Comparison of ENCODE assay signal across 13 cellular contexts in genomic region chr17:57317016-57317415, GRCh38.
DNase-seq lines count a peak whose midpoint lies in the region; ATAC-seq and TF ChIP-seq lines count a peak whose summit lies in the region.
"Had no signal": no experiment of that assay in that cellular context is flagged by ENCODE, and none has a peak within 500 bp of the region (broad histone marks: within the 10 kb centered on the region; RNA-seq: fewer than 3 reads in every experiment).

No MANE protein-coding gene starts in this region.

- peaks cover 38% of the 10 kb centered on the region for H3K4me1 Mint-ChIP-seq in endodermal cell
- H3K4me1 Mint-ChIP-seq in WTC11: peaks cover 74% of the 10 kb centered on the region

- CTCF ChIA-PET in A673 (lab: Charles Lee) (no interaction called here), WTC11 (lab: Charles Lee) (no interaction called here)

- H4K91ac ChIP-seq in neuronal stem cell (ENCODE audit: low read depth, low read length, poor library complexity): no peak overlapping the region

- H3K9ac ChIP-seq in DND-41 (ENCODE audit: low read depth, low read length) (no peak overlapping the region), endodermal cell (ENCODE audit: extremely low read depth, low read length, poor library complexity, severe bottlenecking) (no peak overlapping the region), neuronal stem cell (ENCODE audit: low read depth, low read length, poor library complexity) (no peak overlapping the region)

- WGBS in endodermal cell (ENCODE audit: insufficient coverage in 1 of 2, insufficient read length in 1 of 2), 2 experiments: 91 to 98% methylated on average over 3 of the region's 3 CpGs
- WGBS in neuronal stem cell (ENCODE audit: extremely low coverage in 2 of 2, insufficient read length in 2 of 2, insufficient replicate concordance in 1 of 2), 2 donors: no CpG with 5 or more reads among the region's 3 CpGs

- H4K8ac ChIP-seq in neuronal stem cell (ENCODE audit: low read depth, low read length): no peak overlapping the region

- H2BK15ac ChIP-seq in neuronal stem cell (ENCODE audit: low read length): no peak overlapping the region

- H3K18ac ChIP-seq in neuronal stem cell (ENCODE audit: low read length): no peak overlapping the region

- H3K9me3 ChIP-seq in A673 (ENCODE audit: low read depth, low read length, poor library complexity, severe bottlenecking): no peaks in the 10 kb centered on the region
- H3K9me3 ChIP-seq in DND-41 (ENCODE audit: insufficient read depth, low read length, severe bottlenecking): no peaks in the 10 kb centered on the region
- H3K9me3 ChIP-seq in endodermal cell (ENCODE audit: control insufficient read depth, low read length): no peaks in the 10 kb centered on the region
- no peaks in the 10 kb centered on the region for H3K9me3 ChIP-seq in neuronal stem cell (replicated peaks in 1 of 2; ENCODE audit: control insufficient read depth in 2 of 2, insufficient read depth in 1 of 2, low read depth in 1 of 2, low read length in 2 of 2)
- H3K9me3 ChIP-seq in MG63: no peaks in the 10 kb centered on the region
- H3K9me3 ChIP-seq: BE2C, Caco-2 had no signal

- no peak overlapping the region for H2BK12ac ChIP-seq in neuronal stem cell (ENCODE audit: low read length)

- no peak overlapping the region for H2AK5ac ChIP-seq in neuronal stem cell (ENCODE audit: low read depth, low read length)

- H3K27me3 ChIP-seq in A673 (replicated peaks; ENCODE audit: insufficient read depth, low read depth, low read length, poor library complexity) (no peaks in the 10 kb centered on the region), DND-41 (ENCODE audit: insufficient read depth, low read length, poor library complexity) (no peaks in the 10 kb centered on the region), endodermal cell (ENCODE audit: control insufficient read depth, insufficient read depth, low read length, poor library complexity, severe bottlenecking) (no peaks in the 10 kb centered on the region), neuronal stem cell (ENCODE audit: control insufficient read depth in 3 of 3, insufficient read depth in 3 of 3, low read depth in 1 of 3, low read length in 3 of 3) (no peaks in the 10 kb centered on the region), MG63 (no peaks in the 10 kb centered on the region)
- H3K27me3 ChIP-seq: BE2C had no signal

- H3K27ac ChIP-seq in A673 (ENCODE audit: low read depth, low read length, poor library complexity, severe bottlenecking) (no peak overlapping the region), DND-41 (ENCODE audit: low read length) (peak overlapping the region; percentile 51), endodermal cell (ENCODE audit: low read depth, low read length) (no peak overlapping the region), neuronal stem cell (replicated peaks; ENCODE audit: low read length) (no peak overlapping the region)
- H3K27ac ChIP-seq: C4-2B had no signal

- TF ChIP-seq CTCF in A673 (conservative IDR thresholded peaks at IDR 0.05; ENCODE audit: low read depth, low read length) (no peak), DND-41 (IDR thresholded peaks at IDR 0.05; ENCODE audit: borderline replicate concordance, extremely low read depth, low read length, poor library complexity, severe bottlenecking) (no peak), endodermal cell (conservative IDR thresholded peaks at IDR 0.05) (no peak), WTC11 (IDR thresholded peaks at IDR 0.05) (no peak)

- H2BK120ac ChIP-seq in neuronal stem cell (ENCODE audit: low read depth, low read length): no peak overlapping the region

- peaks cover 7% of the 10 kb centered on the region for H3K4me1 ChIP-seq in A673 (ENCODE audit: insufficient read depth, low read length, poor library complexity, severe bottlenecking)
- no peaks in the 10 kb centered on the region for H3K4me1 ChIP-seq in DND-41 (ENCODE audit: insufficient read depth, low read length)
- no peaks in the 10 kb centered on the region for H3K4me1 ChIP-seq in endodermal cell (ENCODE audit: control insufficient read depth, insufficient read depth, low read length)
- peaks cover 18 to 27% of the 10 kb centered on the region in 2 donors for H3K4me1 ChIP-seq in neuronal stem cell (ENCODE audit: control insufficient read depth in 2 of 2, insufficient read depth in 1 of 2, low read depth in 1 of 2, low read length in 2 of 2)

- no peaks in the 10 kb centered on the region for H3K36me3 ChIP-seq in A673 (ENCODE audit: insufficient read depth, low read length, poor library complexity, severe bottlenecking)
- peaks cover 97% of the 10 kb centered on the region for H3K36me3 ChIP-seq in DND-41 (ENCODE audit: insufficient read depth, low read length)
- no peaks in the 10 kb centered on the region for H3K36me3 ChIP-seq in endodermal cell (ENCODE audit: control insufficient read depth, insufficient read depth, low read length)
- peaks cover 0 to 44% of the 10 kb centered on the region in 2 donors for H3K36me3 ChIP-seq in neuronal stem cell (replicated peaks in 1 of 2; ENCODE audit: control insufficient read depth in 2 of 2, insufficient read depth in 2 of 2, low read length in 2 of 2)
- H3K36me3 ChIP-seq in MG63: no peaks in the 10 kb centered on the region

- H2BK5ac ChIP-seq in neuronal stem cell (ENCODE audit: low read length): no peak overlapping the region

- no peaks in the 10 kb centered on the region for H3K27me3 Mint-ChIP-seq in endodermal cell (ENCODE audit: insufficient read depth)
- no peaks in the 10 kb centered on the region for H3K27me3 Mint-ChIP-seq in WTC11 (ENCODE audit: low read depth)
- H3K27me3 Mint-ChIP-seq: IgD-negative memory B cell had no signal

- ATAC-seq in DND-41 (ENCODE audit: insufficient read depth, low read depth) (no peak), WTC11 (no peak)
- ATAC-seq: CD8-positive, alpha-beta T cell had no signal

- intact Hi-C loops in A673 (cut with micrococcal nuclease; ENCODE audit: unreplicated experiment): no loop called here

- H2AFZ ChIP-seq in DND-41 (ENCODE audit: low read depth, low read length) (no peak overlapping the region), neuronal stem cell (ENCODE audit: low read length) (no peak overlapping the region)

- DNase-seq in A673 (ENCODE audit: low spot score): peak; percentile 65
- no peak for DNase-seq in DND-41
- peak; percentile 44 for DNase-seq in NCI-H2227 (lab: John Stamatoyannopoulos, UW; ENCODE audit: unreplicated experiment)
- DNase-seq in endodermal cell: peak; percentile 50
- no peak for DNase-seq in neuronal stem cell (ENCODE audit: low spot score)
- DNase-seq in MG63: no peak
- DNase-seq in WTC11 (ENCODE audit: low spot score): no peak
- DNase-seq: BE2C; Caco-2; CD8-positive, alpha-beta T cell; HCEC 1CT had no signal

- no peak overlapping the region for H3K14ac ChIP-seq in neuronal stem cell (ENCODE audit: low read length)

- no peak overlapping the region for H3K4me3 ChIP-seq in A673 (ENCODE audit: low read depth, low read length, poor library complexity, severe bottlenecking)
- H3K4me3 ChIP-seq in DND-41 (ENCODE audit: low read depth in 1 of 2, low read length in 2 of 2): no peak overlapping the region
- no peak overlapping the region for H3K4me3 ChIP-seq in endodermal cell (ENCODE audit: low read length)
- H3K4me3 ChIP-seq in neuronal stem cell (ENCODE audit: low read length in 2 of 2): no peak overlapping the region
- H3K4me3 ChIP-seq in MG63: no peak overlapping the region

- no peak overlapping the region for H3K4ac ChIP-seq in neuronal stem cell (ENCODE audit: low read length)

- peaks cover 99% of the 10 kb centered on the region for H3K79me2 ChIP-seq in DND-41 (ENCODE audit: insufficient read depth, low read length)

- POLR2A ChIA-PET in A673 (lab: Charles Lee; ENCODE audit: low non-redundant PET) (no interaction called here), WTC11 (lab: Charles Lee) (no interaction called here)

- H3K23ac ChIP-seq in neuronal stem cell (ENCODE audit: low read depth, low read length, poor library complexity): no peak overlapping the region

- no peaks in the 10 kb centered on the region for H3K9me3 Mint-ChIP-seq in endodermal cell
- H3K9me3 Mint-ChIP-seq in WTC11: no peaks in the 10 kb centered on the region
- H3K9me3 Mint-ChIP-seq: CD8-positive, alpha-beta T cell; IgD-negative memory B cell had no signal

- H3K4me2 ChIP-seq in DND-41 (ENCODE audit: insufficient read depth, low read length) (no peak overlapping the region), neuronal stem cell (ENCODE audit: insufficient read depth, low read length, poor library complexity, severe bottlenecking) (no peak overlapping the region)

- H3K27ac Mint-ChIP-seq in endodermal cell (no peak overlapping the region), WTC11 (no peak overlapping the region)
- H3K27ac Mint-ChIP-seq: CD8-positive, alpha-beta T cell; IgD-negative memory B cell had no signal

- peaks cover 90% of the 10 kb centered on the region for H4K20me1 ChIP-seq in DND-41 (ENCODE audit: insufficient read depth, low read length)

- no TSS peak for BruUV-seq in A673 (replicated peaks; lab: Mats Ljungman, UMichigan)

- H3K4me3 Mint-ChIP-seq in endodermal cell (no peak overlapping the region), WTC11 (no peak overlapping the region)
- H3K4me3 Mint-ChIP-seq: CD8-positive, alpha-beta T cell; IgD-negative memory B cell had no signal

- H3K36me3 Mint-ChIP-seq in endodermal cell (ENCODE audit: low read depth): peaks cover 20% of the 10 kb centered on the region
- peaks cover 6% of the 10 kb centered on the region; the same call in 1 of the 2 replicates for H3K36me3 Mint-ChIP-seq in WTC11

- H3K79me1 ChIP-seq in neuronal stem cell (ENCODE audit: low read depth, low read length): peaks cover 2% of the 10 kb centered on the region

TF ChIP-seq in WTC11, 78 proteins besides CTCF, POLR2A, EP300 and RAD21:
- TF ChIP-seq ZNF423 (CRISPR knock-in tag; IDR thresholded peaks at IDR 0.05): no peak
TF ChIP-seq in WTC11: peak in this region for 0.

Comparison
In these comparisons a context has a peak if more than half of its experiments do, and no peak if none do; other contexts are left out.
1. DNase-seq: peak in A673 (single experiment), NCI-H2227 (single experiment) and endodermal cell (single experiment); none in DND-41 (single experiment), neuronal stem cell (single experiment), MG63 (single experiment) and WTC11 (single experiment).